ENCODE assay signal across 9 cellular contexts in the genomic region with DNA sequence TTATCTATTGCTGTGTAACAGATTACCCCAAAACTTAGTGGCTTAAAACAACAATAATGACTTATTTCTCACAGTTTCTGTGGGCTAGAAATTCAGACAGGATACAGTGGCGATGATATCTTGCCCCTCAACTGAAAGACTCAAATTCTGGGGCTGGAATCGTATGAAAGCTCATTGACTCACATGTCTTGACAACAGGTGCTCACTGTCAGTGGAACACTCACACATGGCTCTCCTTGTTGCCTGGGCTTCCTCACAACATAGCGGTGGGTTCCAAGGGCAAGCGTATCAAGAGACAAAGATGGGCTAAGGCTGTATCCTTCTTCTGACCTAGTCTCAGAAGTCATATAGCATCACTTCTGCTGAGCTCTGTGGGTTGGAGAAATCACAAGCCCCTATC. TPM values are rescaled to one million over a fixed set of nuclear protein-coding genes. Genes with fewer than 3 reads are reported as not detected.
DNase-seq lines count a peak whose midpoint lies in the region; ATAC-seq, FAIRE-seq and TF ChIP-seq lines count a peak whose summit lies in the region.
"Had no signal": no experiment of that assay in that cellular context is flagged by ENCODE, and none has a peak within 500 bp of the region (broad histone marks: within the 10 kb centered on the region; RNA-seq: fewer than 3 reads in every experiment).

No MANE protein-coding gene starts in this region.

- peak overlapping the region; percentile 79 for H3K27ac ChIP-seq in HL-60 (replicated peaks)

- H3K27ac Mint-ChIP-seq in activated naive CD4-positive, alpha-beta T cell treated with anti-CD3 and anti-CD28 coated beads, Interleukin-2, amount 50 U/mL, for 24 hours, result peak overlapping the region; percentile 94
- H3K27ac Mint-ChIP-seq in osteocyte (ENCODE audit: unreplicated experiment), result no peak overlapping the region

- peak overlapping the region; percentile 47 for H3K4me3 Mint-ChIP-seq in activated naive CD4-positive, alpha-beta T cell treated with anti-CD3 and anti-CD28 coated beads, Interleukin-2, amount 50 U/mL, for 24 hours
- no peak overlapping the region for H3K4me3 Mint-ChIP-seq in osteocyte (ENCODE audit: unreplicated experiment)

- H3K27me3 ChIP-seq in HL-60 (ENCODE audit: insufficient read depth, poor library complexity, severe bottlenecking), result no peaks in the 10 kb centered on the region

- peaks cover 75% of the 10 kb centered on the region for H3K4me1 Mint-ChIP-seq in activated naive CD4-positive, alpha-beta T cell treated with anti-CD3 and anti-CD28 coated beads, Interleukin-2, amount 50 U/mL, for 24 hours
- H3K4me1 Mint-ChIP-seq in osteocyte (ENCODE audit: unreplicated experiment), result peaks cover 25% of the 10 kb centered on the region

- FAIRE-seq in HTR-8/SVneo (lab: Jason Lieb, UNC), result no peak

- no peaks in the 10 kb centered on the region for H3K27me3 Mint-ChIP-seq in activated naive CD4-positive, alpha-beta T cell treated with anti-CD3 and anti-CD28 coated beads, Interleukin-2, amount 50 U/mL, for 24 hours
- H3K27me3 Mint-ChIP-seq in osteocyte (ENCODE audit: unreplicated experiment), result no peaks in the 10 kb centered on the region

- TF ChIP-seq CTCF in HL-60 (IDR thresholded peaks at IDR 0.05; ENCODE audit: insufficient read depth, low read length) (no peak), GM10266 (IDR thresholded peaks at IDR 0.05; ENCODE audit: control insufficient read depth, insufficient read depth, low read depth, missing control alignments) (no peak), osteocyte (IDR thresholded peaks at IDR 0.05) (no peak)

- H3K36me3 Mint-ChIP-seq in activated naive CD4-positive, alpha-beta T cell treated with anti-CD3 and anti-CD28 coated beads, Interleukin-2, amount 50 U/mL, for 24 hours, result peaks cover 5% of the 10 kb centered on the region
- H3K36me3 Mint-ChIP-seq in osteocyte (ENCODE audit: unreplicated experiment), result peaks cover 2% of the 10 kb centered on the region

- no peaks in the 10 kb centered on the region for H3K9me3 Mint-ChIP-seq in activated naive CD4-positive, alpha-beta T cell treated with anti-CD3 and anti-CD28 coated beads, Interleukin-2, amount 50 U/mL, for 24 hours
- peaks cover 6% of the 10 kb centered on the region for H3K9me3 Mint-ChIP-seq in osteocyte (ENCODE audit: unreplicated experiment)

- DNase-seq in HL-60 (ENCODE audit: low read depth in 1 of 2, low spot score in 1 of 2), result no peak
- DNase-seq in stimulated activated CD8-positive, alpha-beta memory T cell treated with anti-CD3 and anti-CD28 coated beads, Interleukin-7, amount 100 ng/mL, for 4 hours (ENCODE audit: low read depth in 2 of 2), result peak; percentile 26 to 37
- no peak for DNase-seq in GM10266 (ENCODE audit: extremely low spot score)
- DNase-seq in D341Med (ENCODE audit: low spot score), result no peak
- no peak for DNase-seq in HTR-8/SVneo (ENCODE audit: insufficient read length, low spot score)
- no peak for DNase-seq in osteocyte (ENCODE audit: extremely low spot score, unreplicated experiment)
- DNase-seq: NCI-H774 had no signal

- ATAC-seq in GM21367 (IDR thresholded peaks at IDR 0.05; ENCODE audit: unreplicated experiment), result peak; percentile 22

- no peak overlapping the region for H3K4me3 ChIP-seq in HL-60 (replicated peaks; ENCODE audit: insufficient read depth, low read length)

RNA-seq across cellular contexts. Expression of a gene that starts 3.7 kb away (rescaled TPM):
- 51.4 and 52.0 TPM in 2 replicates for total RNA-seq in osteocyte

RNA-seq across cellular contexts. Expression of a gene that starts 47.7 kb away (rescaled TPM):
- 66.8 and 73.8 TPM in 2 replicates for total RNA-seq in osteocyte

RNA-seq across cellular contexts. Expression of a gene that starts 58.6 kb away (rescaled TPM):
- not detected in 2 replicates for total RNA-seq in osteocyte

Comparison
In these comparisons a context has a peak if more than half of its experiments do, and no peak if none do; other contexts are left out.
1. DNase-seq: peak in stimulated activated CD8-positive, alpha-beta memory T cell treated with anti-CD3 and anti-CD28 coated beads, Interleukin-7, amount 100 ng/mL, for 4 hours (2 of 2); none in HL-60 (0 of 2), GM10266 (single experiment), D341Med (single experiment), HTR-8/SVneo (single experiment) and osteocyte (single experiment).